In genomic region chr12:95173392-95174251, GRCh38 we compare ENCODE assay signal across 10 cellular contexts. TPM values are rescaled to one million over a fixed set of nuclear protein-coding genes. Genes with fewer than 3 reads are reported as not detected.
A peak's percentile ranks its signal among the peaks of the same experiment; 100 is the strongest.
DNase-seq lines count a peak whose midpoint lies in the region; ATAC-seq and TF ChIP-seq lines count a peak whose summit lies in the region.
"Had no signal": no experiment of that assay in that cellular context is flagged by ENCODE, and none has a peak within 500 bp of the region (broad histone marks: within the 10 kb centered on the region; RNA-seq: fewer than 3 reads in every experiment).

No MANE protein-coding gene starts in this region.

- no peak overlapping the region for H3K4me3 ChIP-seq in osteoblast (ENCODE audit: insufficient read depth, low read length)

- peaks cover 17% of the 10 kb centered on the region for H3K4me1 ChIP-seq in osteoblast (ENCODE audit: insufficient read depth, low read length)

- no peak for ATAC-seq in activated T-cell treated with anti-CD3 and anti-CD28 coated beads, Interleukin-2, amount 50 U/mL, for 72 hours (replicated peaks in 1 of 2)
- ATAC-seq in HG02981 (IDR thresholded peaks at IDR 0.05; ENCODE audit: unreplicated experiment), result no peak

- H3K9me3 Mint-ChIP-seq in activated T-cell treated with anti-CD3 and anti-CD28 coated beads, Interleukin-2, amount 50 U/mL, for 72 hours, result no peaks in the 10 kb centered on the region

- H3K36me3 Mint-ChIP-seq in activated T-cell treated with anti-CD3 and anti-CD28 coated beads, Interleukin-2, amount 50 U/mL, for 72 hours (ENCODE audit: insufficient read depth in 2 of 2), result no peaks in the 10 kb centered on the region

- H3K4me3 Mint-ChIP-seq in activated T-cell treated with anti-CD3 and anti-CD28 coated beads, Interleukin-2, amount 50 U/mL, for 72 hours, result no peak overlapping the region

- H3K9me3 ChIP-seq in osteoblast (ENCODE audit: low read depth, low read length), result no peaks in the 10 kb centered on the region

- H4K20me1 ChIP-seq in osteoblast (ENCODE audit: insufficient read depth, low read length), result no peaks in the 10 kb centered on the region

- H3K79me2 ChIP-seq in osteoblast (ENCODE audit: insufficient read depth, low read length), result no peaks in the 10 kb centered on the region

- TF ChIP-seq CTCF in osteoblast (IDR thresholded peaks at IDR 0.05; ENCODE audit: extremely low read depth, low read depth, low read length), result no peak

- no peaks in the 10 kb centered on the region for H3K27me3 Mint-ChIP-seq in activated T-cell treated with anti-CD3 and anti-CD28 coated beads, Interleukin-2, amount 50 U/mL, for 72 hours (ENCODE audit: low read depth)

- H3K27ac Mint-ChIP-seq in activated T-cell treated with anti-CD3 and anti-CD28 coated beads, Interleukin-2, amount 50 U/mL, for 72 hours, result no peak overlapping the region

- H3K36me3 ChIP-seq in osteoblast (ENCODE audit: insufficient read depth, low read length), result no peaks in the 10 kb centered on the region

- DNase-seq in Ammon's horn (ENCODE audit: low spot score) (peak; percentile 38), RPMI7951 (ENCODE audit: low read depth) (peak; percentile 74), fibroblast of peridontal ligament (ENCODE audit: extremely low read depth) (peak; percentile 58), osteoblast (ENCODE audit: insufficient read length, low spot score, missing footprints) (no peak), HuH-7.5 (ENCODE audit: low spot score) (no peak)
- no peak for DNase-seq in activated CD4-positive, CD25-positive, alpha-beta regulatory T cell treated with anti-CD3 and anti-CD28 coated beads, Interleukin-2, amount 50 U/mL, for 72 hours
- no peak for DNase-seq in activated T-cell treated with anti-CD3 and anti-CD28 coated beads, Interleukin-2, amount 50 U/mL, for 72 hours
- DNase-seq: DND-41, NCI-H2029 had no signal

- H3K4me1 Mint-ChIP-seq in activated T-cell treated with anti-CD3 and anti-CD28 coated beads, Interleukin-2, amount 50 U/mL, for 72 hours (ENCODE audit: low read depth), result no peaks in the 10 kb centered on the region

- no peak overlapping the region for H2AFZ ChIP-seq in osteoblast (ENCODE audit: low read length)

- H3K27me3 ChIP-seq in osteoblast (ENCODE audit: insufficient read depth, low read length), result no peaks in the 10 kb centered on the region

- peak overlapping the region; percentile 0 for H3K4me2 ChIP-seq in osteoblast (ENCODE audit: insufficient read depth, low read length)

- H3K27ac ChIP-seq in osteoblast (ENCODE audit: low read depth, low read length), result no peak overlapping the region

RNA-seq across cellular contexts. Expression of gene FGD6, which starts 43.6 kb away (rescaled TPM):
- 2.5 and 3.4 TPM in 2 replicates for total RNA-seq in RPMI7951 (2014; rRNA removed; shearing (Covaris generic))
- total RNA-seq in osteoblast, result 11.9 and 14.4 TPM in 2 replicates
- 1 to 10 TPM; 1.2 to 2.0 TPM for total RNA-seq in activated T-cell treated with anti-CD3 and anti-CD28 coated beads, Interleukin-2, amount 50 U/mL, for 72 hours

RNA-seq across cellular contexts. Expression of gene VEZT, which starts 44.0 kb away (rescaled TPM):
- 31.2 and 39.7 TPM in 2 replicates for total RNA-seq in RPMI7951 (2014; rRNA removed; shearing (Covaris generic))
- 77.1 and 86.3 TPM in 2 replicates for total RNA-seq in osteoblast
- 10 to 100 TPM; 49.0 to 61.5 TPM for total RNA-seq in activated T-cell treated with anti-CD3 and anti-CD28 coated beads, Interleukin-2, amount 50 U/mL, for 72 hours

Comparison
In these comparisons a context has a peak if more than half of its experiments do, and no peak if none do; other contexts are left out.
1. DNase-seq: peak in Ammon's horn (single experiment), RPMI7951 (single experiment) and fibroblast of peridontal ligament (single experiment); none in osteoblast (single experiment), HuH-7.5 (single experiment), activated CD4-positive, CD25-positive, alpha-beta regulatory T cell treated with anti-CD3 and anti-CD28 coated beads, Interleukin-2, amount 50 U/mL, for 72 hours (single experiment) and activated T-cell treated with anti-CD3 and anti-CD28 coated beads, Interleukin-2, amount 50 U/mL, for 72 hours (0 of 2).